ENCODE assay signal across 28 cellular contexts in genomic region chr5:158879993-158880392, GRCh38.
DNase-seq lines count a peak whose midpoint lies in the region; ATAC-seq and TF ChIP-seq lines count a peak whose summit lies in the region.
"Had no signal": no experiment of that assay in that cellular context is flagged by ENCODE, and none has a peak within 500 bp of the region (broad histone marks: within the 10 kb centered on the region; RNA-seq: fewer than 3 reads in every experiment).

No MANE protein-coding gene starts in this region.

- peak overlapping the region; percentile 67 for H3K9ac ChIP-seq in OCI-LY1 (ENCODE audit: low read length)
- H3K9ac ChIP-seq in subcutaneous abdominal adipose tissue (ENCODE audit: low read length in 5 of 5) = peak overlapping the region in 2 of 5 donors; percentile 3 to 45
- H3K9ac ChIP-seq: GM23248, parathyroid adenoma had no signal

- peak overlapping the region; percentile 3 for H3K4me3 Mint-ChIP-seq in memory B cell
- H3K4me3 Mint-ChIP-seq: activated CD4-positive, alpha-beta T cell treated with anti-CD3 and anti-CD28 coated beads, Interleukin-2, amount 10 ng/mL, durations not matched to agents 7 days and 5 days; CD4-positive, alpha-beta T cell; dendritic cell treated with granulocyte-macrophage colony-stimulating factor and Interleukin-4, amounts not matched to agents 40 ng/mL and 50 ng/mL, for 4 days; WTC11 had no signal

- H3K27me3 ChIP-seq in left ventricle myocardium inferior (ENCODE audit: low read depth) (peaks cover 10% of the 10 kb centered on the region), heart right ventricle (peaks cover 0 to 7% (median 0%) of the 10 kb centered on the region in 7 donors), OCI-LY1 (ENCODE audit: insufficient read depth, low read length) (no peaks in the 10 kb centered on the region), subcutaneous abdominal adipose tissue (ENCODE audit: control insufficient read depth in 5 of 5, insufficient read depth in 4 of 5, low read length in 5 of 5) (no peaks in the 10 kb centered on the region)
- H3K27me3 ChIP-seq: thyroid gland, uterus had no signal

- intact Hi-C loops in left ventricle myocardium inferior (cut with micrococcal nuclease) (no loop called here), heart right ventricle (cut with DNase I) (loop anchor here in 5 of 10 donors (5.0 to 10.0 kb wide), 5 partner anchors 75 to 238 kb away; partner anchors contain the start of gene EBF1 (in 1 of the 5))

- no peak for ATAC-seq in heart right ventricle
- ATAC-seq in memory B cell (ENCODE audit: low read depth) = no peak
- no peak for ATAC-seq in GM18861 (IDR thresholded peaks at IDR 0.05; ENCODE audit: unreplicated experiment)
- no peak for ATAC-seq in GM18858 (IDR thresholded peaks at IDR 0.05; ENCODE audit: unreplicated experiment)
- ATAC-seq in GM21619 (IDR thresholded peaks at IDR 0.05; ENCODE audit: unreplicated experiment) = no peak
- ATAC-seq: mucosa of descending colon; natural killer cell treated with Interleukin-12 subunit alpha and Interleukin-12 subunit beta and Interleukin-15 and Interleukin-18, amount 100 ng/mL, for 72 hours; stimulated activated naive CD8-positive, alpha-beta T cell treated with anti-CD3 and anti-CD28 coated beads, Interleukin-15, Interleukin-2, amounts not matched to agents 100 U/mL and 50 U/mL, for 24 hours; WTC11 had no signal

- H3K4me3 ChIP-seq in left ventricle myocardium inferior = no peak overlapping the region
- no peak overlapping the region for H3K4me3 ChIP-seq in heart right ventricle
- H3K4me3 ChIP-seq in OCI-LY1 (ENCODE audit: low read depth, low read length, poor library complexity, severe bottlenecking) = peak overlapping the region; percentile 43
- H3K4me3 ChIP-seq in subcutaneous abdominal adipose tissue (ENCODE audit: low read depth in 1 of 5, low read length in 5 of 5) = no peak overlapping the region
- H3K4me3 ChIP-seq: GM23248, lung, mucosa of descending colon, SK-N-MC, thyroid gland, uterus had no signal

- H3K4me1 ChIP-seq in left ventricle myocardium inferior (peaks cover 73% of the 10 kb centered on the region), heart right ventricle (peaks cover 0 to 77% (median 43%) of the 10 kb centered on the region in 9 donors), OCI-LY1 (ENCODE audit: insufficient read depth, low read length, severe bottlenecking) (peaks cover 100% of the 10 kb centered on the region), subcutaneous abdominal adipose tissue (ENCODE audit: control insufficient read depth in 5 of 5, insufficient read depth in 5 of 5, low read length in 5 of 5) (peaks cover 5 to 88% (median 68%) of the 10 kb centered on the region in 5 donors)
- H3K4me1 ChIP-seq: parathyroid adenoma, uterus had no signal

- peaks cover 84% of the 10 kb centered on the region for H3K4me1 Mint-ChIP-seq in memory B cell

- H3F3A ChIP-seq in OCI-LY1 (ENCODE audit: insufficient read depth, low read length) = peaks cover 3% of the 10 kb centered on the region; the same call in 1 of the 2 replicates

- peaks cover 12% of the 10 kb centered on the region; the same call in 1 of the 2 replicates for H3K79me2 ChIP-seq in OCI-LY1 (ENCODE audit: insufficient read depth, low read length)
- H3K79me2 ChIP-seq: parathyroid adenoma had no signal

- H3K36me3 ChIP-seq in left ventricle myocardium inferior (no peaks in the 10 kb centered on the region), heart right ventricle (no peaks in the 10 kb centered on the region), OCI-LY1 (ENCODE audit: insufficient read depth, low read length) (no peaks in the 10 kb centered on the region), subcutaneous abdominal adipose tissue (ENCODE audit: control insufficient read depth in 5 of 5, insufficient read depth in 5 of 5, low read length in 5 of 5) (peaks cover 0 to 3% (median 0%) of the 10 kb centered on the region in 5 donors)
- H3K36me3 ChIP-seq: thyroid gland, uterus had no signal

- WGBS in heart right ventricle, 2 donors = 83 to 86% methylated on average over 8 of the region's 8 CpGs

- no peaks in the 10 kb centered on the region for H4K20me1 ChIP-seq in OCI-LY1 (ENCODE audit: insufficient read depth, low read length)

- H3K4me2 ChIP-seq in OCI-LY1 (ENCODE audit: low read length) = peak overlapping the region; percentile 70

- DNase-seq in left ventricle myocardium inferior (no peak), heart right ventricle (no peak), memory B cell (ENCODE audit: low spot score in 2 of 2) (no peak)
- DNase-seq: activated CD4-positive, alpha-beta T cell treated with anti-CD3 and anti-CD28 coated beads, Interleukin-2, amount 10 ng/mL, durations not matched to agents 7 days and 5 days; activated T-cell treated with anti-CD3 and anti-CD28 coated beads, Interleukin-2, amount 50 U/mL, for 48 hours; CD4-positive, alpha-beta T cell; central memory CD4-positive, alpha-beta T cell; EL; hippocampal formation; mucosa of descending colon; NCI-H1436 treated with DMSO at 0.1 percent for 48 hours; NCI-H2107; small intestine; stimulated activated naive CD8-positive, alpha-beta T cell treated with anti-CD3 and anti-CD28 coated beads, Interleukin-15, Interleukin-2, amounts not matched to agents 100 U/mL and 50 U/mL, for 24 hours; thyroid gland; uterus had no signal

- no peaks in the 10 kb centered on the region for H3K9me2 ChIP-seq in OCI-LY1 (ENCODE audit: low read depth, low read length)

- TF ChIP-seq CTCF in left ventricle myocardium inferior (IDR thresholded peaks at IDR 0.05; ENCODE audit: borderline replicate concordance) (no peak), heart right ventricle (IDR thresholded peaks at IDR 0.05) (no peak), OCI-LY1 (IDR thresholded peaks at IDR 0.05; ENCODE audit: low read length) (no peak)

- H3K9me3 ChIP-seq in left ventricle myocardium inferior (replicated peaks) = no peaks in the 10 kb centered on the region
- H3K9me3 ChIP-seq in heart right ventricle = no peaks in the 10 kb centered on the region
- no peaks in the 10 kb centered on the region for H3K9me3 ChIP-seq in OCI-LY1 (ENCODE audit: low read length)
- H3K9me3 ChIP-seq in subcutaneous abdominal adipose tissue (ENCODE audit: control insufficient read depth in 5 of 5, low read length in 5 of 5) = no peaks in the 10 kb centered on the region
- H3K9me3 ChIP-seq: mucosa of descending colon, thyroid gland, uterus had no signal

- H3K27ac ChIP-seq in left ventricle myocardium inferior (replicated peaks) (peak overlapping the region; percentile 10), heart right ventricle (no peak overlapping the region), OCI-LY1 (ENCODE audit: low read depth, low read length, poor library complexity, severe bottlenecking) (peak overlapping the region; percentile 94), subcutaneous abdominal adipose tissue (ENCODE audit: low read depth, low read length) (peak overlapping the region; percentile 84)
- H3K27ac ChIP-seq: GM23248, parathyroid adenoma, SK-N-MC, thyroid gland, uterus had no signal

- H3K27ac Mint-ChIP-seq in memory B cell = peak overlapping the region; percentile 96
- H3K27ac Mint-ChIP-seq: activated CD4-positive, alpha-beta T cell treated with anti-CD3 and anti-CD28 coated beads, Interleukin-2, amount 10 ng/mL, durations not matched to agents 7 days and 5 days; CD4-positive, alpha-beta T cell; dendritic cell treated with granulocyte-macrophage colony-stimulating factor and Interleukin-4, amounts not matched to agents 40 ng/mL and 50 ng/mL, for 4 days; WTC11 had no signal

- H3K9me3 Mint-ChIP-seq in memory B cell = no peaks in the 10 kb centered on the region
- H3K9me3 Mint-ChIP-seq: activated CD4-positive, alpha-beta T cell treated with anti-CD3 and anti-CD28 coated beads, Interleukin-2, amount 10 ng/mL, durations not matched to agents 7 days and 5 days; CD4-positive, alpha-beta T cell; dendritic cell treated with granulocyte-macrophage colony-stimulating factor and Interleukin-4, amounts not matched to agents 40 ng/mL and 50 ng/mL, for 4 days; natural killer cell treated with Interleukin-12 subunit alpha and Interleukin-12 subunit beta and Interleukin-15 and Interleukin-18, amount 100 ng/mL, for 72 hours; WTC11 had no signal

- H3K36me3 Mint-ChIP-seq in memory B cell = peaks cover 4% of the 10 kb centered on the region
- H3K36me3 Mint-ChIP-seq: natural killer cell treated with Interleukin-12 subunit alpha and Interleukin-12 subunit beta and Interleukin-15 and Interleukin-18, amount 100 ng/mL, for 72 hours; WTC11 had no signal

- no peaks in the 10 kb centered on the region for H3K27me3 Mint-ChIP-seq in memory B cell
- H3K27me3 Mint-ChIP-seq: activated CD4-positive, alpha-beta T cell treated with anti-CD3 and anti-CD28 coated beads, Interleukin-2, amount 10 ng/mL, durations not matched to agents 7 days and 5 days; CD4-positive, alpha-beta T cell had no signal

- H2AFZ ChIP-seq in OCI-LY1 (ENCODE audit: low read length) = no peak overlapping the region
- H2AFZ ChIP-seq: GM23248, parathyroid adenoma had no signal

Comparison
In these comparisons a context has a peak if more than half of its experiments do, and no peak if none do; other contexts are left out.
1. H3K27ac ChIP-seq: peak in left ventricle myocardium inferior (single experiment), OCI-LY1 (single experiment) and subcutaneous abdominal adipose tissue (single experiment); none in heart right ventricle (0 of 10).